Comparison of ENCODE assay signal across 8 cellular contexts in the genomic region with DNA sequence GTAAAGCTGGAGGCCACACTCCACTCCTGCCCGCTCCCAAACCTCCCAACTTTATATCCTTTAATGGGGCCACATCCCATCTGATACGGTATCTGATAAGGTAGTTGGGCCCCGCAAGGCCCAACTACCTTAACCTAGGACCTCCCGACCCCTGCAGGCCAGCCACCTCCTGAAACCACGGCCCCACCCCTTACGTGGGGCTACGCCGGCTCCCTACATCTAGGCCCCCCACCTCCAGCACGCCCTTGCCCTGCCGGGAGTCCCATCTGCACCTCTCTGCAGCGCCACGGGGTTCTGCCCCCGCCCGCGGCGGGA. TPM values are rescaled to one million over a fixed set of nuclear protein-coding genes. Genes with fewer than 3 reads are reported as not detected.
DNase-seq lines count a peak whose midpoint lies in the region; ATAC-seq, FAIRE-seq and TF ChIP-seq lines count a peak whose summit lies in the region.

No MANE protein-coding gene starts in this region.

- H4K8ac ChIP-seq in mesendoderm (ENCODE audit: low read depth, low read length) = no peak overlapping the region

- 3 to 5% (median 4%) methylated on average over 13 to 16 of the region's 16 CpGs; no CpG with 5 or more reads in 1 of the 4 donors for WGBS in adrenal gland, 4 donors
- no CpG with 5 or more reads among the region's 16 CpGs for WGBS in mesendoderm (ENCODE audit: extremely low coverage, insufficient coverage, low lambda C conversion rate)

- H3K9me3 ChIP-seq in adrenal gland (replicated peaks in 1 of 3) = no peaks in the 10 kb centered on the region

- DNase-seq in GM12865 (ENCODE audit: low read depth) (no peak), adrenal gland (no peak), mesendoderm (no peak), GM12891 (ENCODE audit: insufficient read length, low spot score) (no peak), 8988T (no peak), NCI-H524 treated with DMSO at 0.1 percent for 48 hours (lab: John Stamatoyannopoulos, UW) (no peak)

- TF ChIP-seq CTCF in GM12865 (IDR thresholded peaks at IDR 0.05; ENCODE audit: insufficient read depth, low read depth, low read length, missing control alignments) = no peak
- TF ChIP-seq CTCF in adrenal gland (IDR thresholded peaks at IDR 0.05) = no peak

- no peak overlapping the region for H2BK5ac ChIP-seq in mesendoderm (ENCODE audit: low read length)

- intact Hi-C loops in adrenal gland (cut with DNase I) = no loop called here

- no peak overlapping the region for H2BK15ac ChIP-seq in mesendoderm (replicated peaks; ENCODE audit: low read depth)

- no peaks in the 10 kb centered on the region for H3K79me2 ChIP-seq in mesendoderm (ENCODE audit: control insufficient read depth, insufficient read depth, low read length)

- H4K5ac ChIP-seq in mesendoderm (ENCODE audit: low read length) = no peak overlapping the region

- H3K4ac ChIP-seq in mesendoderm (ENCODE audit: low read depth, low read length) = no peak overlapping the region

- H3K36me3 ChIP-seq in adrenal gland (replicated peaks in 1 of 2) (peaks cover 0 to 41% of the 10 kb centered on the region in 2 donors), mesendoderm (ENCODE audit: control insufficient read depth, insufficient read depth, low read length) (peaks cover 9% of the 10 kb centered on the region)

- H3K23ac ChIP-seq in mesendoderm (ENCODE audit: low read length) = no peak overlapping the region

- H2BK120ac ChIP-seq in mesendoderm (ENCODE audit: low read depth, low read length) = no peak overlapping the region

- H3K79me1 ChIP-seq in mesendoderm (ENCODE audit: low read length) = no peaks in the 10 kb centered on the region

- H3K27ac ChIP-seq in adrenal gland = peak overlapping the region; percentile 75 to 88 (median 86)
- peak overlapping the region; percentile 13 for H3K27ac ChIP-seq in mesendoderm (ENCODE audit: low read depth, low read length)

- peak overlapping the region; percentile 93 for H3K4me2 ChIP-seq in mesendoderm (ENCODE audit: low read length)

- no peak overlapping the region for H3K18ac ChIP-seq in mesendoderm (ENCODE audit: low read length)

- no peak overlapping the region for H2AK5ac ChIP-seq in mesendoderm (ENCODE audit: low read length)

- ATAC-seq in HG02981 (IDR thresholded peaks at IDR 0.05; ENCODE audit: unreplicated experiment) (peak; percentile 7), HG03439 (IDR thresholded peaks at IDR 0.05; ENCODE audit: unreplicated experiment) (no peak)

- H3K9ac ChIP-seq in mesendoderm (ENCODE audit: low read length) = peak overlapping the region; percentile 79

- H3K4me1 ChIP-seq in adrenal gland (replicated peaks in 1 of 2) (peaks cover 18 to 34% of the 10 kb centered on the region in 2 donors), mesendoderm (ENCODE audit: control insufficient read depth, low read depth, low read length) (no peaks in the 10 kb centered on the region)

- H3K27me3 ChIP-seq in adrenal gland = no peaks in the 10 kb centered on the region
- H3K27me3 ChIP-seq in mesendoderm (ENCODE audit: insufficient read depth, low read length, poor library complexity) = no peaks in the 10 kb centered on the region

- TF ChIP-seq POLR2A in adrenal gland (IDR thresholded peaks at IDR 0.05) (peak in 1 of 2 donors; percentile 33), GM12891 (IDR thresholded peaks at IDR 0.05; ENCODE audit: low read depth, low read length) (no peak)

- H3K56ac ChIP-seq in mesendoderm (ENCODE audit: low read length) = peak overlapping the region; percentile 73

- H3K4me3 ChIP-seq in GM12865 (ENCODE audit: low read depth, low read length) (peak overlapping the region; percentile 58), adrenal gland (peak overlapping the region in 2 of 4 donors; percentile 11 to 59), mesendoderm (ENCODE audit: low read length) (peak overlapping the region; percentile 57)

- FAIRE-seq in GM12891 (lab: Jason Lieb, UNC) = no peak

TF ChIP-seq in GM12891, 5 proteins besides CTCF, POLR2A, EP300 and RAD21:
- no peak for TF ChIP-seq SPI1 (IDR thresholded peaks at IDR 0.05; ENCODE audit: low read depth, low read length)
- no peak for TF ChIP-seq POLR2AphosphoS5 (IDR thresholded peaks at IDR 0.05; ENCODE audit: low read depth, low read length)
- no peak for TF ChIP-seq POU2F2 (IDR thresholded peaks at IDR 0.05; ENCODE audit: low read depth, low read length)
- no peak for TF ChIP-seq TAF1 (IDR thresholded peaks at IDR 0.05; ENCODE audit: low read depth, low read length)
- TF ChIP-seq PAX5 (IDR thresholded peaks at IDR 0.05; ENCODE audit: insufficient read depth, low read length, severe bottlenecking) = no peak

RNA-seq across cellular contexts. Expression of gene IGFLR1, which starts 2.2 kb away (rescaled TPM):
- total RNA-seq in adrenal gland = 10 to 100 TPM in 6 of 8 donors, 1 to 10 TPM in 2; 7.7 to 35.3 (median 14.7) TPM
- 10 to 100 TPM in 2 of 3 donors, 1 to 10 TPM in 1; 5.3 to 32.3 (median 21.5) TPM for polyA plus RNA-seq in adrenal gland
- polyA plus RNA-seq in mesendoderm (2013, experiment 1 of 2) = 6.2 TPM
- polyA plus RNA-seq in mesendoderm (2013, experiment 2 of 2) = 5.7 TPM
- 39.6 TPM for polyA plus RNA-seq in GM12891 (2012; ENCODE audit: low read depth, missing spikeins)

RNA-seq across cellular contexts. Expression of gene U2AF1L4, which starts 5.2 kb away (rescaled TPM):
- 10 to 100 TPM; 14.8 to 55.0 (median 31.0) TPM for total RNA-seq in adrenal gland
- 100 to 1,000 TPM in 2 of 3 donors, 10 to 100 TPM in 1; 30.3 to 255 (median 104) TPM for polyA plus RNA-seq in adrenal gland
- polyA plus RNA-seq in mesendoderm (2013, experiment 1 of 2) = 13.7 TPM
- 14.2 TPM for polyA plus RNA-seq in mesendoderm (2013, experiment 2 of 2)
- 18.8 TPM for polyA plus RNA-seq in GM12891 (2012; ENCODE audit: low read depth, missing spikeins)

RNA-seq across cellular contexts. Expression of gene PSENEN, which starts 5.4 kb away (rescaled TPM):
- total RNA-seq in adrenal gland = 10 to 100 TPM; 29.5 to 88.2 (median 63.0) TPM
- 100 to 1,000 TPM in 2 of 3 donors, 10 to 100 TPM in 1; 93.1 to 230 (median 174) TPM for polyA plus RNA-seq in adrenal gland
- polyA plus RNA-seq in mesendoderm (2013, experiment 1 of 2) = 90.9 TPM
- 84.3 TPM for polyA plus RNA-seq in mesendoderm (2013, experiment 2 of 2)
- polyA plus RNA-seq in GM12891 (2012; ENCODE audit: low read depth, missing spikeins) = 31.0 TPM

RNA-seq across cellular contexts. Expression of gene LIN37, which starts 8.3 kb away (rescaled TPM):
- 10 to 100 TPM in 7 of 8 donors, 1 to 10 TPM in 1; 6.0 to 28.2 (median 12.5) TPM for total RNA-seq in adrenal gland
- polyA plus RNA-seq in adrenal gland = 100 to 1,000 TPM in 1 of 3 donors, 10 to 100 TPM in 2; 11.3 to 137 (median 75.9) TPM
- polyA plus RNA-seq in mesendoderm (2013, experiment 1 of 2) = 2.7 TPM
- polyA plus RNA-seq in mesendoderm (2013, experiment 2 of 2) = 3.4 TPM
- 9.9 TPM for polyA plus RNA-seq in GM12891 (2012; ENCODE audit: low read depth, missing spikeins)

RNA-seq across cellular contexts. Expression of gene HSPB6, which starts 16.8 kb away (rescaled TPM):
- total RNA-seq in adrenal gland = 100 to 1,000 TPM in 7 of 8 donors, 10 to 100 TPM in 1; 78.3 to 431 (median 197) TPM
- polyA plus RNA-seq in adrenal gland = 100 to 1,000 TPM; 524 to 932 (median 718) TPM
- 1.3 TPM for polyA plus RNA-seq in mesendoderm (2013, experiment 1 of 2)
- 1.1 TPM for polyA plus RNA-seq in mesendoderm (2013, experiment 2 of 2)
- 0.15 TPM for polyA plus RNA-seq in GM12891 (2012; ENCODE audit: low read depth, missing spikeins)
